ENCODE assay signal across 29 cellular contexts in the genomic region with DNA sequence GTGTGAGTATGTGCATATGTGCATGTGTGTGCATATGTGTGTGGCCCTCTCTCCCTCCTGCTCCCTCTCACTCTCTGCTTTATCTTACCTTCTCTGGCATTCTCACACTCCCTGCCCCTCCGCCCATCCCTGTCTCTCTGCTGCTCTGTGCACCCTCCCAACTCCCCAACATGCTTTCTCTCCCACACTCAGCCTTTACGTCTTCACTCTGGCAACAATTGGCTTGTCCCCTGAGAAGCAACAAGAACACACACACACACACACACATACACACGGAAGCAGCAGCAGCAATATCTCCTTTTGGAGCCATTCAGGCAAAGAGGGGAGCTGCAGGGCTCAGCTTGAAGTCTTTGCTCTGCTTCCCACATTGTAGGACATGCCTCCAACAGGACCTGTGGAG.
"Had no signal": no experiment of that assay in that cellular context is flagged by ENCODE, and none has a peak within 500 bp of the region (broad histone marks: within the 10 kb centered on the region; RNA-seq: fewer than 3 reads in every experiment).

No MANE protein-coding gene starts in this region.

- H3K27ac ChIP-seq: breast epithelium, heart right ventricle, lower lobe of right lung, neutrophil, ovary, tibial nerve had no signal

- H3K9me3 ChIP-seq: breast epithelium, heart right ventricle, lower lobe of right lung, mucosa of descending colon, neutrophil, ovary, stomach, tibial nerve had no signal

- DNase-seq: activated CD4-positive, alpha-beta T cell treated with anti-CD3 and anti-CD28 coated beads for 36 hours; activated CD4-positive, CD25-positive, alpha-beta regulatory T cell; activated CD8-positive, alpha-beta memory T cell treated with anti-CD3 and anti-CD28 coated beads, Interleukin-2, amount 10 ng/mL, durations not matched to agents 7 days and 5 days; activated CD8-positive, alpha-beta T cell treated with anti-CD3 and anti-CD28 coated beads, Interleukin-2, amount 10 ng/mL, durations not matched to agents 7 days and 5 days; activated naive CD4-positive, alpha-beta T cell; activated T-cell treated with anti-CD3 and anti-CD28 coated beads, Interleukin-2, amount 50 U/mL, for 48 hours; foreskin fibroblast; heart right ventricle; kidney glomerular epithelial cell; lower lobe of right lung; mesenchymal stem cell; mucosa of descending colon; ovary; retina; small intestine; stimulated activated CD4-positive, alpha-beta T cell treated with anti-CD3 and anti-CD28 coated beads, Interleukin-1b, Interleukin-23, amount 100 ng/mL, for 48 hours; stimulated activated CD4-positive, alpha-beta T cell treated with anti-CD3 and anti-CD28 coated beads, Interleukin-4, amount 100 ng/mL, for 4 hours; stimulated activated CD8-positive, alpha-beta memory T cell treated with anti-CD3 and anti-CD28 coated beads, Interleukin-4, amount 100 ng/mL, for 48 hours; stomach; T-helper 1 cell had no signal

- FAIRE-seq: small intestine had no signal

- ATAC-seq: activated CD4-positive, alpha-beta T cell treated with anti-CD3 and anti-CD28 coated beads for 36 hours; activated CD8-positive, alpha-beta memory T cell treated with anti-CD3 and anti-CD28 coated beads, Interleukin-2, amount 10 ng/mL, durations not matched to agents 7 days and 5 days; activated CD8-positive, alpha-beta T cell treated with anti-CD3 and anti-CD28 coated beads, Interleukin-2, amount 10 ng/mL, durations not matched to agents 7 days and 5 days; activated naive CD4-positive, alpha-beta T cell treated with anti-CD3 and anti-CD28 coated beads, Interleukin-2, amount 50 U/mL, for 72 hours; esophagus mucosa; heart right ventricle; left lobe of liver; lower lobe of right lung; mucosa of descending colon; natural killer cell treated with Interleukin-12 subunit alpha and Interleukin-12 subunit beta and Interleukin-15 and Interleukin-18, amount 100 ng/mL, for 72 hours; sciatic nerve; stimulated activated memory B cell treated with anti-CD40 and anti-IgM and Interleukin-4, amounts not matched to agents 10 μg/mL and 1 μg/mL and 100 μg/mL, for 72 hours had no signal

- H3K4me1 ChIP-seq: breast epithelium, lower lobe of right lung, stomach, tibial nerve had no signal

- H3K36me3 ChIP-seq: breast epithelium, heart right ventricle, lower lobe of right lung, neutrophil, ovary, tibial nerve had no signal

- H3K4me3 ChIP-seq: breast epithelium, heart right ventricle, lower lobe of right lung, mucosa of descending colon, ovary, stomach, tibial nerve had no signal

- H3K27me3 ChIP-seq: breast epithelium, heart right ventricle, neutrophil, ovary, stomach, tibial nerve had no signal
